In the genomic region with DNA sequence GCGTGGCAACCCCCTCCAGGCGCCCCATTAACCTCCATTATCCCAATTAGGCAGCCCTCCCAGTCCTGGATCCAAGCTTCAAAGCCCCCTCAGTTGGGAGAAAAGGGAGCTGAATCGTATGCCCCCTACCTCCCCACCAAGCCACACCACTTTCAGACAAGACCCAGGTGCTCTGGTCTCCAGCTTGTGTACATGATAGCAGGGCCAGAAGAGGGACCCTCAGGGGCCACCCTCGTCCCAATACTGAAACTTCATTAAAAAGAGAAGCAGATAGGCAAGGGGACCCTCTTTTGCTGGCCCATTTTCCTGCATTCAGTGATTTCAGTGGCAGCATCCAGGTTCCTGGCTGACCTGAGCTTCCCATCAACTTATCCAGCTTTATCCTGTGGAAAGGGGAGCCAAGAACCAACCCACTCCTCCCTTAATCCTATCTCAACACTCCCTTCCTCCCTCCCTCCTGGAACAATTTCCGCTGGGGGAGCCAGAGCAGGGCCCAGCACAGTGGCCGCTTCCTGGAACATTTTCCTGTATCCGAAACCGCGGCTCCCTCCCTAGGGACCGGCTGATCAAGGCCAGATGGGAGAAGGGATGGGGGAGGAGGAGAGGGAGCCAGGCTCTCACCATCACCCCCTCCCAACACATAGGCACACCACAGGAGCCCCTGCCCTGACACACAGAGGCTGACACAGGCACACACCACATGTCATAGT, we compare ENCODE assay signal across 8 cellular contexts. TPM values are rescaled to one million over a fixed set of nuclear protein-coding genes. Genes with fewer than 3 reads are reported as not detected.
DNase-seq lines count a peak whose midpoint lies in the region; ATAC-seq and TF ChIP-seq lines count a peak whose summit lies in the region.

No MANE protein-coding gene starts in this region.

- peaks cover 4% of the 10 kb centered on the region; the same call in 1 of the 2 replicates for H3K4me1 ChIP-seq in iPS DF 6.9 (ENCODE audit: control insufficient read depth, insufficient read depth, low read length)

- H3K27ac ChIP-seq in iPS DF 6.9 (ENCODE audit: low read length): no peak overlapping the region

- in situ Hi-C loops in GM13977 (cut with MboI; ENCODE audit: low pct_unique_long_range_greater_than_20kb, low sequenced_read_pairs, unreplicated experiment): no loop called here

- peak; percentile 4 for ATAC-seq in activated T-helper 17 cell treated with anti-CD3 and anti-CD28 coated beads, Interleukin-2, amount 50 U/mL, for 72 hours (replicated peaks)
- no peak for ATAC-seq in GM21619 (IDR thresholded peaks at IDR 0.05; ENCODE audit: unreplicated experiment)
- ATAC-seq in GM18505 (IDR thresholded peaks at IDR 0.05; ENCODE audit: unreplicated experiment): no peak

- H3K4me3 ChIP-seq in iPS DF 6.9 (ENCODE audit: low read length): peak overlapping the region; percentile 37; the same call in 1 of the 2 replicates

- peaks cover 13% of the 10 kb centered on the region for H3K4me1 Mint-ChIP-seq in T-helper 1 cell treated with Interleukin-12 subunit alpha and Interleukin-12 subunit beta and Interleukin-4 antibody, amounts not matched to agents 30 μg/mL and 1 μg/mL, for 36 hours (ENCODE audit: low read depth)
- H3K4me1 Mint-ChIP-seq in activated T-helper 17 cell treated with anti-CD3 and anti-CD28 coated beads, Interleukin-2, amount 50 U/mL, for 72 hours: peaks cover 11% of the 10 kb centered on the region

- peak overlapping the region; percentile 95 for H3K27ac Mint-ChIP-seq in T-helper 1 cell treated with Interleukin-12 subunit alpha and Interleukin-12 subunit beta and Interleukin-4 antibody, amounts not matched to agents 30 μg/mL and 1 μg/mL, for 36 hours
- peak overlapping the region; percentile 93 for H3K27ac Mint-ChIP-seq in activated T-helper 17 cell treated with anti-CD3 and anti-CD28 coated beads, Interleukin-2, amount 50 U/mL, for 72 hours

- no peaks in the 10 kb centered on the region for H3K36me3 Mint-ChIP-seq in T-helper 1 cell treated with Interleukin-12 subunit alpha and Interleukin-12 subunit beta and Interleukin-4 antibody, amounts not matched to agents 30 μg/mL and 1 μg/mL, for 36 hours (ENCODE audit: low read depth)
- no peaks in the 10 kb centered on the region for H3K36me3 Mint-ChIP-seq in activated T-helper 17 cell treated with anti-CD3 and anti-CD28 coated beads, Interleukin-2, amount 50 U/mL, for 72 hours (ENCODE audit: low read depth)

- peaks cover 13% of the 10 kb centered on the region for H3K27me3 Mint-ChIP-seq in T-helper 1 cell treated with Interleukin-12 subunit alpha and Interleukin-12 subunit beta and Interleukin-4 antibody, amounts not matched to agents 30 μg/mL and 1 μg/mL, for 36 hours (ENCODE audit: low read depth)
- peaks cover under 1% of the 10 kb centered on the region for H3K27me3 Mint-ChIP-seq in activated T-helper 17 cell treated with anti-CD3 and anti-CD28 coated beads, Interleukin-2, amount 50 U/mL, for 72 hours

- DNase-seq in T-helper 1 cell: no peak
- DNase-seq in iPS DF 6.9 (ENCODE audit: low read depth, low spot score): no peak
- DNase-seq in stromal cell of bone marrow (ENCODE audit: low read depth): peak; percentile 43
- DNase-seq in GM13977 (ENCODE audit: low spot score): no peak

- H3K27me3 ChIP-seq in iPS DF 6.9 (ENCODE audit: control insufficient read depth, insufficient read depth, low read length): no peaks in the 10 kb centered on the region; the same call in 1 of the 2 replicates

- TF ChIP-seq POLR2A in GM18505 (IDR thresholded peaks at IDR 0.05; ENCODE audit: borderline replicate concordance, extremely low read depth, insufficient read depth, insufficient read length): no peak

- no peaks in the 10 kb centered on the region for H3K36me3 ChIP-seq in iPS DF 6.9 (ENCODE audit: control insufficient read depth, insufficient read depth, low read length)

- H3K4me3 Mint-ChIP-seq in T-helper 1 cell treated with Interleukin-12 subunit alpha and Interleukin-12 subunit beta and Interleukin-4 antibody, amounts not matched to agents 30 μg/mL and 1 μg/mL, for 36 hours: peak overlapping the region; percentile 100
- peak overlapping the region; percentile 92 for H3K4me3 Mint-ChIP-seq in activated T-helper 17 cell treated with anti-CD3 and anti-CD28 coated beads, Interleukin-2, amount 50 U/mL, for 72 hours

- H3K9me3 Mint-ChIP-seq in T-helper 1 cell treated with Interleukin-12 subunit alpha and Interleukin-12 subunit beta and Interleukin-4 antibody, amounts not matched to agents 30 μg/mL and 1 μg/mL, for 36 hours: no peaks in the 10 kb centered on the region
- no peaks in the 10 kb centered on the region for H3K9me3 Mint-ChIP-seq in activated T-helper 17 cell treated with anti-CD3 and anti-CD28 coated beads, Interleukin-2, amount 50 U/mL, for 72 hours

- WGBS in iPS DF 6.9 (ENCODE audit: insufficient coverage, insufficient read length): no CpG with 5 or more reads among the region's 10 CpGs

- no peaks in the 10 kb centered on the region for H3K9me3 ChIP-seq in iPS DF 6.9 (ENCODE audit: control insufficient read depth, insufficient read depth, low read length)

- no peak for TF ChIP-seq CTCF in GM13977 (IDR thresholded peaks at IDR 0.05; ENCODE audit: extremely low read depth, insufficient read depth, missing control alignments)

RNA-seq across cellular contexts. Expression of a gene that starts 9.5 kb away (rescaled TPM):
- total RNA-seq in activated T-helper 17 cell treated with anti-CD3 and anti-CD28 coated beads, Interleukin-2, amount 50 U/mL, for 72 hours: not detected

RNA-seq across cellular contexts. Expression of a gene that starts 24.2 kb away (rescaled TPM):
- 10 to 100 TPM; 42.3 to 44.8 TPM for total RNA-seq in activated T-helper 17 cell treated with anti-CD3 and anti-CD28 coated beads, Interleukin-2, amount 50 U/mL, for 72 hours

RNA-seq across cellular contexts. Expression of a gene that starts 34.3 kb away (rescaled TPM):
- 10 to 100 TPM; 80.9 to 91.5 TPM for total RNA-seq in activated T-helper 17 cell treated with anti-CD3 and anti-CD28 coated beads, Interleukin-2, amount 50 U/mL, for 72 hours

RNA-seq across cellular contexts. Expression of a gene that starts 46.1 kb away (rescaled TPM):
- total RNA-seq in activated T-helper 17 cell treated with anti-CD3 and anti-CD28 coated beads, Interleukin-2, amount 50 U/mL, for 72 hours: 10 to 100 TPM; 48.7 to 76.5 TPM

RNA-seq across cellular contexts. Expression of a gene that starts 50.3 kb away (rescaled TPM):
- 100 to 1,000 TPM; 250 to 347 TPM for total RNA-seq in activated T-helper 17 cell treated with anti-CD3 and anti-CD28 coated beads, Interleukin-2, amount 50 U/mL, for 72 hours
